ENCODE assay signal across 8 cellular contexts in the genomic region with DNA sequence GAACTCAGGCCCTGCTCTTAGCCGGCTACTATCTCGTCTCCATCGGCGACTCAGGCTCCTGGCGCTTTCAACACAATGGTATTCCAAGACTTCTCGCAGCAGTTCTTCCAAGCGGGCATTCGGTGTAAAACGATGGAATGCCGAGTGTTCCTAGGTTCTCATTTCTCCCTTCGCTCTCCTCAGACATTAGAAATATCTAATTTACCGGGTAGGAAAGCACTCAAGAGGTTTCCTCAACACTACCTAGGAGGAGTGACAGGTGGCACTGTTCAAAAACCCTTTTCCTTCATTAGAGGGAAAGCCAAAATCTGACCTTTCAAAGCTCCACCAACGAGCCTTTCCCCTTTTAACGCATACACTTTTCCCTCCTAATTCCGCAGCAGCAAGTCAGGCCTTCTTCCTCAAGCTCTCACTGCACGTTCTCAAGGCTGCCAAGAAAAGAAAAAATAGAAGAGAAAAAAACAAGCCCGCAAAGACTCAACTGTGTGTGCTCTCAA. TPM values are rescaled to one million over a fixed set of nuclear protein-coding genes. Genes with fewer than 3 reads are reported as not detected.
DNase-seq lines count a peak whose midpoint lies in the region; ATAC-seq and TF ChIP-seq lines count a peak whose summit lies in the region.

No MANE protein-coding gene starts in this region.

- no peak overlapping the region for H4K8ac ChIP-seq in H9 (replicated peaks; ENCODE audit: insufficient read length, low read depth, low read length)
- peak overlapping the region; percentile 67 for H4K8ac ChIP-seq in mesenchymal stem cell (ENCODE audit: low read length)

- POLR2A ChIA-PET in PC-3 (lab: Charles Lee; ENCODE audit: unreplicated experiment), result interaction anchor here (0.8 to 1.9 kb wide), 3 partner anchors 17 to 217 kb away, joined by 4 to 22 read pairs (median 5); a partner anchor contains a TSS

- no peaks in the 10 kb centered on the region for H3F3A ChIP-seq in PC-3 (ENCODE audit: low read length, unreplicated experiment)

- H2AK5ac ChIP-seq in H9 (ENCODE audit: insufficient read length, low read length) (no peak overlapping the region), mesenchymal stem cell (ENCODE audit: low read length, severe bottlenecking) (no peak overlapping the region)

- peak; percentile 27 to 52 for DNase-seq in NOMO-1 (lab: John Stamatoyannopoulos, UW; ENCODE audit: unreplicated experiment in 2 of 2)
- DNase-seq in NOMO-1 treated with dmso at 0.1 percent for 144 hours (lab: John Stamatoyannopoulos, UW; ENCODE audit: unreplicated experiment), result no peak
- no peak for DNase-seq in H9
- DNase-seq in PC-3, result peak; percentile 60
- peak; percentile 46 for DNase-seq in choroid plexus epithelial cell (ENCODE audit: low read depth)
- DNase-seq in mesenchymal stem cell, result peak; percentile 49

- H2BK12ac ChIP-seq in H9 (ENCODE audit: insufficient read length, low read depth, low read length) (no peak overlapping the region), mesenchymal stem cell (ENCODE audit: low read length in 2 of 2) (no peak overlapping the region)

- no peaks in the 10 kb centered on the region for H3K27me3 Mint-ChIP-seq in H9 (ENCODE audit: low read depth)

- H3K23ac ChIP-seq in H9 (ENCODE audit: insufficient read length, low read depth, low read length) (no peak overlapping the region), mesenchymal stem cell (ENCODE audit: low read length in 2 of 2) (no peak overlapping the region)

- peaks cover 13% of the 10 kb centered on the region for H3K23me2 ChIP-seq in H9 (ENCODE audit: insufficient read length, low read depth, low read length, poor library complexity, severe bottlenecking)

- H3K9me3 Mint-ChIP-seq in H9, result no peaks in the 10 kb centered on the region

- H3K4me1 ChIP-seq in H9 (ENCODE audit: insufficient read depth, low read length) (no peaks in the 10 kb centered on the region), PC-3 (ENCODE audit: insufficient read depth, low read length) (peaks cover 22% of the 10 kb centered on the region), mesenchymal stem cell (ENCODE audit: control insufficient read depth, insufficient read depth, low read depth, low read length) (peaks cover 7% of the 10 kb centered on the region)

- H3K14ac ChIP-seq in H9 (ENCODE audit: insufficient read depth, low read length) (no peak overlapping the region), mesenchymal stem cell (ENCODE audit: low read length in 2 of 2) (no peak overlapping the region)

- H3K9ac ChIP-seq in H9 (ENCODE audit: extremely low read depth, insufficient read length, low read length), result peak overlapping the region; percentile 29
- H3K9ac ChIP-seq in PC-3 (ENCODE audit: low read length), result peak overlapping the region; percentile 99
- peak overlapping the region; percentile 82 for H3K9ac ChIP-seq in mesenchymal stem cell (ENCODE audit: low read length)

- CTCF ChIA-PET in PC-3 (lab: Charles Lee), result interaction anchor here (0.6 to 1.2 kb wide), 4 partner anchors 91 to 265 kb away, joined by 3 to 8 read pairs (median 4); no protein-coding TSS in a partner anchor

- H3T11ph ChIP-seq in H9 (ENCODE audit: low read length), result no peak overlapping the region

- H3K4me2 ChIP-seq in H9 (ENCODE audit: insufficient read depth, insufficient read length, low read length) (peak overlapping the region; percentile 48), PC-3 (ENCODE audit: low read length) (peak overlapping the region; percentile 97), mesenchymal stem cell (ENCODE audit: low read length, poor library complexity, severe bottlenecking) (peak overlapping the region; percentile 84)

- no peaks in the 10 kb centered on the region for H4K20me1 ChIP-seq in H9 (ENCODE audit: control insufficient read depth, insufficient read depth, insufficient read length)
- H4K20me1 ChIP-seq in PC-3 (ENCODE audit: low read length), result peaks cover 38% of the 10 kb centered on the region

- H3K4me1 Mint-ChIP-seq in H9, result peaks cover 23 to 32% of the 10 kb centered on the region in 2 experiments

- TF ChIP-seq CTCF in H9 (conservative IDR thresholded peaks at IDR 0.05) (peak; percentile 54), PC-3 (conservative IDR thresholded peaks at IDR 0.05; ENCODE audit: low read depth, low read length) (peak; percentile 63), choroid plexus epithelial cell (conservative IDR thresholded peaks at IDR 0.05; ENCODE audit: low read depth, low read length) (peak; percentile 54)

- no peak overlapping the region for H2BK5ac ChIP-seq in H9 (ENCODE audit: insufficient read length, low read length)
- H2BK5ac ChIP-seq in mesenchymal stem cell (ENCODE audit: low read depth, low read length, poor library complexity, severe bottlenecking), result no peak overlapping the region

- intact Hi-C loops in PC-3 (cut with micrococcal nuclease), result loop anchor here (1.0 to 2.0 kb wide), 4 partner anchors 46 to 140 kb away; a partner anchor contains a TSS

- no peak overlapping the region for H4K91ac ChIP-seq in H9 (ENCODE audit: insufficient read length, low read depth, low read length)
- H4K91ac ChIP-seq in mesenchymal stem cell (ENCODE audit: low read length), result peak overlapping the region; percentile 35

- H3K79me1 ChIP-seq in H9 (ENCODE audit: insufficient read depth, low read depth, low read length, poor library complexity, severe bottlenecking) (peaks cover 2% of the 10 kb centered on the region), mesenchymal stem cell (replicated peaks; ENCODE audit: low read length, poor library complexity, severe bottlenecking) (peaks cover 34% of the 10 kb centered on the region)

- H3K79me2 ChIP-seq in H9 (ENCODE audit: insufficient read depth, low read length), result peaks cover 19% of the 10 kb centered on the region; the same call in 1 of the 2 replicates
- peaks cover 87% of the 10 kb centered on the region for H3K79me2 ChIP-seq in PC-3 (ENCODE audit: low read length)

- no peak overlapping the region for H3K27ac ChIP-seq in H9 (ENCODE audit: insufficient read length, low read depth, low read length)
- H3K27ac ChIP-seq in PC-3 (ENCODE audit: low read length), result peak overlapping the region; percentile 69
- H3K27ac ChIP-seq in mesenchymal stem cell (ENCODE audit: low read length, poor library complexity, severe bottlenecking), result no peak overlapping the region

- no peak overlapping the region for H2AFZ ChIP-seq in H9 (ENCODE audit: low read length)
- H2AFZ ChIP-seq in PC-3 (ENCODE audit: low read length), result peak overlapping the region; percentile 91
- peak overlapping the region; percentile 94 for H2AFZ ChIP-seq in mesenchymal stem cell (ENCODE audit: low read depth, low read length)

- WGBS in H9 (ENCODE audit: extremely low coverage, insufficient read length, low lambda C conversion rate), result no CpG with 5 or more reads among the region's 17 CpGs
- WGBS in mesenchymal stem cell, result 5% methylated on average over 16 of the region's 17 CpGs

- no peak overlapping the region for H4K5ac ChIP-seq in H9 (ENCODE audit: insufficient read length, low read depth, low read length)

- H3K4me3 ChIP-seq in PC-3 (ENCODE audit: low read length), result peak overlapping the region; percentile 94
- peak overlapping the region; percentile 86 for H3K4me3 ChIP-seq in choroid plexus epithelial cell (ENCODE audit: low read depth, low read length)
- H3K4me3 ChIP-seq in mesenchymal stem cell (ENCODE audit: insufficient read depth in 1 of 2, low read depth in 1 of 2, low read length in 2 of 2), result peak overlapping the region; percentile 83 to 86

- H3K18ac ChIP-seq in H9 (ENCODE audit: insufficient read length, low read depth, low read length) (no peak overlapping the region), mesenchymal stem cell (ENCODE audit: low read depth in 1 of 2, low read length in 2 of 2) (peak overlapping the region; percentile 66 to 70)

- no peaks in the 10 kb centered on the region for H3K9me3 ChIP-seq in H9 (ENCODE audit: control insufficient read depth, low read depth, low read length)
- no peaks in the 10 kb centered on the region for H3K9me3 ChIP-seq in PC-3 (ENCODE audit: low read length)
- no peaks in the 10 kb centered on the region for H3K9me3 ChIP-seq in mesenchymal stem cell (ENCODE audit: control insufficient read depth, low read length)

- BruUV-seq in PC-3 (replicated peaks; lab: Mats Ljungman, UMichigan), result TSS peak; percentile 40

- no peak overlapping the region for H2BK120ac ChIP-seq in H9 (ENCODE audit: low read depth, low read length, poor library complexity, severe bottlenecking)
- no peak overlapping the region for H2BK120ac ChIP-seq in mesenchymal stem cell (ENCODE audit: low read depth, low read length)

- H2BK15ac ChIP-seq in H9 (ENCODE audit: low read depth, low read length) (no peak overlapping the region), mesenchymal stem cell (ENCODE audit: low read depth, poor library complexity, severe bottlenecking) (no peak overlapping the region)

- no peaks in the 10 kb centered on the region for H3K9me2 ChIP-seq in PC-3 (replicated peaks; ENCODE audit: low read length)

- no peak overlapping the region for H2BK20ac ChIP-seq in H9 (ENCODE audit: low read depth, low read length, poor library complexity, severe bottlenecking)

- peak overlapping the region; percentile 59 to 98 (median 95); a peak in 5 of 7 replicates for H3K27ac Mint-ChIP-seq in H9

- H3K4me3 Mint-ChIP-seq in H9, result peak overlapping the region; percentile 95 to 96

- H3K36me3 Mint-ChIP-seq in H9 (ENCODE audit: insufficient read depth in 1 of 3, low read depth in 3 of 3), result peaks cover 26 to 63% (median 48%) of the 10 kb centered on the region in 3 experiments

- H3K27me3 ChIP-seq in H9 (ENCODE audit: insufficient read depth, low read length) (no peaks in the 10 kb centered on the region), PC-3 (ENCODE audit: low read length) (no peaks in the 10 kb centered on the region), mesenchymal stem cell (ENCODE audit: control insufficient read depth in 1 of 2, insufficient read depth in 1 of 2, low read length in 2 of 2) (no peaks in the 10 kb centered on the region)

- no peak overlapping the region for H3K56ac ChIP-seq in H9 (ENCODE audit: insufficient read length, low read depth, low read length)

- ATAC-seq in PC-3 (peak; percentile 34), GM19351 (IDR thresholded peaks at IDR 0.05; ENCODE audit: unreplicated experiment) (no peak), GM18870 (IDR thresholded peaks at IDR 0.05; ENCODE audit: unreplicated experiment) (no peak)

- H3K36me3 ChIP-seq in PC-3 (ENCODE audit: low read depth, low read length) (peaks cover 61% of the 10 kb centered on the region), mesenchymal stem cell (ENCODE audit: control insufficient read depth in 1 of 2, insufficient read depth in 2 of 2, low read depth in 1 of 2, low read length in 2 of 2) (peaks cover 12 to 60% of the 10 kb centered on the region in 2 experiments)

- H3K4ac ChIP-seq in H9 (ENCODE audit: low read depth, low read length), result no peak overlapping the region
- peak overlapping the region in 1 of 2 experiments; percentile 90 for H3K4ac ChIP-seq in mesenchymal stem cell (ENCODE audit: low read depth in 1 of 2, low read length in 2 of 2)

RNA-seq across cellular contexts. Expression of a gene that starts 0.6 kb away (rescaled TPM):
- total RNA-seq in H9 (2021) (106 and 121 TPM in 2 replicates), PC-3 (2014; rRNA removed) (159 and 189 TPM in 2 replicates)
- polyA plus RNA-seq in mesenchymal stem cell (2013, experiment 1 of 2), result 40.3 TPM
- polyA plus RNA-seq in mesenchymal stem cell (2013, experiment 2 of 2), result 37.8 TPM

RNA-seq across cellular contexts. Expression of a gene that starts 16.8 kb away (rescaled TPM):
- 82.9 and 85.7 TPM in 2 replicates for total RNA-seq in H9 (2021)
- 242 and 290 TPM in 2 replicates for total RNA-seq in PC-3 (2014; rRNA removed)
- polyA plus RNA-seq in mesenchymal stem cell (2013, experiment 1 of 2), result 110 TPM
- polyA plus RNA-seq in mesenchymal stem cell (2013, experiment 2 of 2), result 108 TPM

Comparison
In these comparisons a context has a peak if more than half of its experiments do, and no peak if none do; other contexts are left out.
1. DNase-seq: peak in NOMO-1 (2 of 2), PC-3 (single experiment), choroid plexus epithelial cell (single experiment) and mesenchymal stem cell (single experiment); none in NOMO-1 treated with dmso at 0.1 percent for 144 hours (single experiment) and H9 (single experiment).
2. H3K9ac ChIP-seq: peak in every context shown above with its lines; median percentile 99 in PC-3; 82 in mesenchymal stem cell; 29 in H9.
3. Peak in every context shown above with its lines, with median percentiles within 50 percentile points of each other: H3K4me2 ChIP-seq, CTCF ChIP-seq and H3K4me3 ChIP-seq.